1 cellular context compared by ENCODE assay signal in genomic region chr7:135160098-135160857, GRCh38.
TF ChIP-seq lines count a peak whose summit lies in the region.

No MANE protein-coding gene starts in this region.

TF ChIP-seq in K562, 482 proteins besides CTCF, POLR2A, EP300 and RAD21 (continued from another document and continues in another):
- TF ChIP-seq, protein P1, sequence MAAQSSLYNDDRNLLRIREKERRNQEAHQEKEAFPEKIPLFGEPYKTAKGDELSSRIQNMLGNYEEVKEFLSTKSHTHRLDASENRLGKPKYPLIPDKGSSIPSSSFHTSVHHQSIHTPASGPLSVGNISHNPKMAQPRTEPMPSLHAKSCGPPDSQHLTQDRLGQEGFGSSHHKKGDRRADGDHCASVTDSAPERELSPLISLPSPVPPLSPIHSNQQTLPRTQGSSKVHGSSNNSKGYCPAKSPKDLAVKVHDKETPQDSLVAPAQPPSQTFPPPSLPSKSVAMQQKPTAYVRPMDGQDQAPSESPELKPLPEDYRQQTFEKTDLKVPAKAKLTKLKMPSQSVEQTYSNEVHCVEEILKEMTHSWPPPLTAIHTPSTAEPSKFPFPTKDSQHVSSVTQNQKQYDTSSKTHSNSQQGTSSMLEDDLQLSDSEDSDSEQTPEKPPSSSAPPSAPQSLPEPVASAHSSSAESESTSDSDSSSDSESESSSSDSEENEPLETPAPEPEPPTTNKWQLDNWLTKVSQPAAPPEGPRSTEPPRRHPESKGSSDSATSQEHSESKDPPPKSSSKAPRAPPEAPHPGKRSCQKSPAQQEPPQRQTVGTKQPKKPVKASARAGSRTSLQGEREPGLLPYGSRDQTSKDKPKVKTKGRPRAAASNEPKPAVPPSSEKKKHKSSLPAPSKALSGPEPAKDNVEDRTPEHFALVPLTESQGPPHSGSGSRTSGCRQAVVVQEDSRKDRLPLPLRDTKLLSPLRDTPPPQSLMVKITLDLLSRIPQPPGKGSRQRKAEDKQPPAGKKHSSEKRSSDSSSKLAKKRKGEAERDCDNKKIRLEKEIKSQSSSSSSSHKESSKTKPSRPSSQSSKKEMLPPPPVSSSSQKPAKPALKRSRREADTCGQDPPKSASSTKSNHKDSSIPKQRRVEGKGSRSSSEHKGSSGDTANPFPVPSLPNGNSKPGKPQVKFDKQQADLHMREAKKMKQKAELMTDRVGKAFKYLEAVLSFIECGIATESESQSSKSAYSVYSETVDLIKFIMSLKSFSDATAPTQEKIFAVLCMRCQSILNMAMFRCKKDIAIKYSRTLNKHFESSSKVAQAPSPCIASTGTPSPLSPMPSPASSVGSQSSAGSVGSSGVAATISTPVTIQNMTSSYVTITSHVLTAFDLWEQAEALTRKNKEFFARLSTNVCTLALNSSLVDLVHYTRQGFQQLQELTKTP (IDR thresholded peaks at IDR 0.05; ENCODE audit: low read depth in 1 of 2, partially characterized antibody in 2 of 2) = peak; percentile 58 to 78
- TF ChIP-seq NCOA2 (IDR thresholded peaks at IDR 0.05; ENCODE audit: partially characterized antibody in 2 of 2) = peak in 1 of 2 experiments; percentile 48
- TF ChIP-seq ZNF318 (IDR thresholded peaks at IDR 0.05; ENCODE audit: borderline replicate concordance in 1 of 2, low read depth in 1 of 2) = peak; percentile 66 to 84; a peak in 2 of 4 replicates
- no peak for TF ChIP-seq ZNF121 (CRISPR knock-in tag; conservative IDR thresholded peaks at IDR 0.05)
- peak; percentile 81; the same call in 1 of the 2 replicates for TF ChIP-seq FOXJ2 (tag; IDR thresholded peaks at IDR 0.05)
- TF ChIP-seq ZNF165 (CRISPR knock-in tag; IDR thresholded peaks at IDR 0.05; ENCODE audit: borderline replicate concordance) = peak; percentile 18; the same call in 1 of the 2 replicates
- TF ChIP-seq, protein P2, sequence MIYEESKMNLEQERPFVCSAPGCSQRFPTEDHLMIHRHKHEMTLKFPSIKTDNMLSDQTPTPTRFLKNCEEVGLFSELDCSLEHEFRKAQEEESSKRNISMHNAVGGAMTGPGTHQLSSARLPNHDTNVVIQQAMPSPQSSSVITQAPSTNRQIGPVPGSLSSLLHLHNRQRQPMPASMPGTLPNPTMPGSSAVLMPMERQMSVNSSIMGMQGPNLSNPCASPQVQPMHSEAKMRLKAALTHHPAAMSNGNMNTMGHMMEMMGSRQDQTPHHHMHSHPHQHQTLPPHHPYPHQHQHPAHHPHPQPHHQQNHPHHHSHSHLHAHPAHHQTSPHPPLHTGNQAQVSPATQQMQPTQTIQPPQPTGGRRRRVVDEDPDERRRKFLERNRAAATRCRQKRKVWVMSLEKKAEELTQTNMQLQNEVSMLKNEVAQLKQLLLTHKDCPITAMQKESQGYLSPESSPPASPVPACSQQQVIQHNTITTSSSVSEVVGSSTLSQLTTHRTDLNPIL (CRISPR knock-in tag; IDR thresholded peaks at IDR 0.05) = no peak
- TF ChIP-seq U2AF1 (optimal IDR thresholded peaks at IDR 0.05; ENCODE audit: low read depth, low read length) = no peak
- no peak for TF ChIP-seq PHTF2 (CRISPR knock-in tag; IDR thresholded peaks at IDR 0.05)
- TF ChIP-seq MYC (IDR thresholded peaks at IDR 0.05; ENCODE audit: low read depth, low read length) = peak; percentile 68
- TF ChIP-seq MYC (CRISPR knock-in tag; IDR thresholded peaks at IDR 0.05; ENCODE audit: borderline replicate concordance, low read depth) = no peak; the same call in 1 of the 2 replicates
- TF ChIP-seq BRF1 (IDR thresholded peaks at IDR 0.05; ENCODE audit: borderline replicate concordance, extremely low read depth, insufficient read length) = no peak
- TF ChIP-seq HNRNPH1 (optimal IDR thresholded peaks at IDR 0.05; ENCODE audit: low read depth, low read length) = no peak
- no peak for TF ChIP-seq ZNF12 (CRISPR knock-in tag; IDR thresholded peaks at IDR 0.05)
- peak; percentile 60 for TF ChIP-seq CBFA2T2 (conservative IDR thresholded peaks at IDR 0.05)
- no peak; the same call in 1 of the 2 replicates for TF ChIP-seq GATAD2A (IDR thresholded peaks at IDR 0.05)
- 0 out of 2 replicates have a peak, but pooled peaks have one; percentile 67 for TF ChIP-seq JUN (IDR thresholded peaks at IDR 0.05; ENCODE audit: borderline replicate concordance, low read depth, low read length)
- TF ChIP-seq JUN (CRISPR knock-in tag; IDR thresholded peaks at IDR 0.05; ENCODE audit: borderline replicate concordance) = no peak
- TF ChIP-seq ARID1B (IDR thresholded peaks at IDR 0.05) = peak; percentile 91
- TF ChIP-seq NR4A1 (CRISPR knock-in tag; IDR thresholded peaks at IDR 0.05) = no peak
- no peak for TF ChIP-seq NR4A1 (tag; IDR thresholded peaks at IDR 0.05)
- TF ChIP-seq RUNX1 (IDR thresholded peaks at IDR 0.05; ENCODE audit: low read depth) = no peak
- TF ChIP-seq ZNF512 (tag; IDR thresholded peaks at IDR 0.05) = peak; percentile 63
- peak; percentile 41; the same call in 1 of the 2 replicates for TF ChIP-seq ZBTB40 (IDR thresholded peaks at IDR 0.05)
- TF ChIP-seq ZBTB40 (CRISPR knock-in tag; IDR thresholded peaks at IDR 0.05) = no peak
- TF ChIP-seq MTF1 (CRISPR knock-in tag; IDR thresholded peaks at IDR 0.05; ENCODE audit: borderline replicate concordance) = no peak
- TF ChIP-seq, protein P3, sequence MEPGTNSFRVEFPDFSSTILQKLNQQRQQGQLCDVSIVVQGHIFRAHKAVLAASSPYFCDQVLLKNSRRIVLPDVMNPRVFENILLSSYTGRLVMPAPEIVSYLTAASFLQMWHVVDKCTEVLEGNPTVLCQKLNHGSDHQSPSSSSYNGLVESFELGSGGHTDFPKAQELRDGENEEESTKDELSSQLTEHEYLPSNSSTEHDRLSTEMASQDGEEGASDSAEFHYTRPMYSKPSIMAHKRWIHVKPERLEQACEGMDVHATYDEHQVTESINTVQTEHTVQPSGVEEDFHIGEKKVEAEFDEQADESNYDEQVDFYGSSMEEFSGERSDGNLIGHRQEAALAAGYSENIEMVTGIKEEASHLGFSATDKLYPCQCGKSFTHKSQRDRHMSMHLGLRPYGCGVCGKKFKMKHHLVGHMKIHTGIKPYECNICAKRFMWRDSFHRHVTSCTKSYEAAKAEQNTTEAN (CRISPR knock-in tag; IDR thresholded peaks at IDR 0.05) = no peak
- no peak for TF ChIP-seq SIX5 (IDR thresholded peaks at IDR 0.05; ENCODE audit: borderline replicate concordance in 1 of 2, insufficient read depth in 1 of 2, low read depth in 1 of 2, low read length in 2 of 2)
